ENCODE assay signal across 21 cellular contexts in genomic region chr20:34965051-34965450, GRCh38.
"Had no signal": no experiment of that assay in that cellular context is flagged by ENCODE, and none has a peak within 500 bp of the region (broad histone marks: within the 10 kb centered on the region; RNA-seq: fewer than 3 reads in every experiment).

No MANE protein-coding gene starts in this region.

- DNase-seq: KBM-7, MV-4-11, NCI-H1048, NCI-H1105, NCI-H1417, NCI-H1436 treated with DMSO at 0.1 percent for 48 hours, NCI-H1694, NCI-H1930, NCI-H2081, NCI-H2107, NCI-H2227 treated with DMSO at 0.1 percent for 48 hours, NCI-H510A, NCI-H524 treated with DMSO at 0.1 percent for 48 hours, NCI-H69, NCI-H774, RPMI8226, SHP77, SK-N-SH, SW 1271, T-helper 1 cell had no signal

- H3K27ac ChIP-seq: HL-60 had no signal
